ENCODE assay signal across 8 cellular contexts in genomic region chr5:173057062-173057924, GRCh38.
DNase-seq lines count a peak whose midpoint lies in the region; ATAC-seq and TF ChIP-seq lines count a peak whose summit lies in the region.

No MANE protein-coding gene starts in this region.

- peak; percentile 37 for TF ChIP-seq CTCF in AG10803 (conservative IDR thresholded peaks at IDR 0.05; ENCODE audit: low read length)

- ATAC-seq in GM19035 (IDR thresholded peaks at IDR 0.05; ENCODE audit: unreplicated experiment) (peak; percentile 74), HG03342 (IDR thresholded peaks at IDR 0.05; ENCODE audit: unreplicated experiment) (peak; percentile 80)
- peak; percentile 82 for ATAC-seq in central memory CD8-positive, alpha-beta T cell (replicated peaks; ENCODE audit: extremely low read depth, poor library complexity, severe bottlenecking)

- DNase-seq in AG10803 (ENCODE audit: low read depth) (peak; percentile 98), NCI-H345 treated with DMSO at 0.1 percent for 48 hours (lab: John Stamatoyannopoulos, UW; ENCODE audit: unreplicated experiment) (peak; percentile 93), islet precursor cell (peak; percentile 100)
- peak; percentile 98 for DNase-seq in activated CD4-positive, CD25-positive, alpha-beta regulatory T cell treated with anti-CD3 and anti-CD28 coated beads, Interleukin-2, amount 50 U/mL, for 16 hours (ENCODE audit: low read depth, low spot score)
- DNase-seq in central memory CD8-positive, alpha-beta T cell (ENCODE audit: low spot score in 2 of 2), result peak; percentile 97 to 98
- peak; percentile 99 for DNase-seq in stimulated activated CD4-positive, alpha-beta T cell treated with anti-CD3 and anti-CD28 coated beads, Interleukin-12 subunit alpha, Interleukin-12 subunit beta, amount 100 ng/mL, for 4 hours

- H3K4me3 ChIP-seq in AG10803 (ENCODE audit: low read length), result peak overlapping the region; percentile 90

- H3K36me3 Mint-ChIP-seq in central memory CD8-positive, alpha-beta T cell (ENCODE audit: insufficient read depth), result peaks cover 19% of the 10 kb centered on the region

- peaks cover 30% of the 10 kb centered on the region for H3K4me1 Mint-ChIP-seq in central memory CD8-positive, alpha-beta T cell

- no peaks in the 10 kb centered on the region for H3K9me3 Mint-ChIP-seq in central memory CD8-positive, alpha-beta T cell

- peak overlapping the region; percentile 82 for H3K27ac Mint-ChIP-seq in central memory CD8-positive, alpha-beta T cell (ENCODE audit: low read depth)

- H3K27me3 Mint-ChIP-seq in central memory CD8-positive, alpha-beta T cell, result peaks cover 3% of the 10 kb centered on the region

- peak overlapping the region; percentile 87 for H3K4me3 Mint-ChIP-seq in central memory CD8-positive, alpha-beta T cell

Comparison
In these comparisons a context has a peak if more than half of its experiments do, and no peak if none do; other contexts are left out.
1. Peak in every context shown above with its lines: DNase-seq, ATAC-seq and H3K4me3 ChIP-seq.